Comparison of ENCODE assay signal across 29 cellular contexts in genomic region chr22:38138961-38139360, GRCh38. TPM values are rescaled to one million over a fixed set of nuclear protein-coding genes. Genes with fewer than 3 reads are reported as not detected.
"Had no signal": no experiment of that assay in that cellular context is flagged by ENCODE, and none has a peak within 500 bp of the region (broad histone marks: within the 10 kb centered on the region; RNA-seq: fewer than 3 reads in every experiment).

No MANE protein-coding gene starts in this region.

- H3K4me3 ChIP-seq: adrenal gland, body of pancreas, gastroesophageal sphincter, hepatocyte, left lung, lung, mucosa of descending colon, pancreas, prostate gland, spleen, thoracic aorta, vagina had no signal

- H3K4me3 Mint-ChIP-seq: activated CD4-positive, alpha-beta T cell treated with anti-CD3 and anti-CD28 coated beads, Interleukin-2, amount 10 ng/mL, durations not matched to agents 7 days and 5 days; activated CD8-positive, alpha-beta memory T cell treated with anti-CD3 and anti-CD28 coated beads, Interleukin-2, amount 10 ng/mL, durations not matched to agents 7 days and 5 days; activated CD8-positive, alpha-beta T cell treated with anti-CD3 and anti-CD28 coated beads, Interleukin-2, amount 10 ng/mL, durations not matched to agents 7 days and 5 days; activated naive CD8-positive, alpha-beta T cell treated with anti-CD3 and anti-CD28 coated beads for 36 hours; activated T-cell treated with anti-CD3 and anti-CD28 coated beads, Interleukin-2, amount 50 U/mL, for 72 hours; natural killer cell treated with Interleukin-12 subunit alpha and Interleukin-12 subunit beta and Interleukin-15 and Interleukin-18, amount 100 ng/mL, for 72 hours had no signal

- H3K4me1 ChIP-seq: adrenal gland, body of pancreas, gastroesophageal sphincter, left lung, pancreas, prostate gland, vagina had no signal

- H3K36me3 ChIP-seq: adrenal gland, pancreas, thoracic aorta, vagina had no signal

- H3K27me3 Mint-ChIP-seq: activated CD4-positive, alpha-beta T cell treated with anti-CD3 and anti-CD28 coated beads, Interleukin-2, amount 10 ng/mL, durations not matched to agents 7 days and 5 days; activated CD8-positive, alpha-beta memory T cell treated with anti-CD3 and anti-CD28 coated beads, Interleukin-2, amount 10 ng/mL, durations not matched to agents 7 days and 5 days; activated naive CD8-positive, alpha-beta T cell treated with anti-CD3 and anti-CD28 coated beads for 36 hours; natural killer cell treated with Interleukin-12 subunit alpha and Interleukin-12 subunit beta and Interleukin-15 and Interleukin-18, amount 100 ng/mL, for 72 hours had no signal

- H3K36me3 Mint-ChIP-seq: natural killer cell treated with Interleukin-12 subunit alpha and Interleukin-12 subunit beta and Interleukin-15 and Interleukin-18, amount 100 ng/mL, for 72 hours had no signal

- H3K4me2 ChIP-seq: hepatocyte had no signal

- ATAC-seq: activated CD8-positive, alpha-beta memory T cell treated with anti-CD3 and anti-CD28 coated beads, Interleukin-2, amount 10 ng/mL, durations not matched to agents 7 days and 5 days; activated CD8-positive, alpha-beta T cell treated with anti-CD3 and anti-CD28 coated beads, Interleukin-2, amount 10 ng/mL, durations not matched to agents 7 days and 5 days; activated T-cell treated with anti-CD3 and anti-CD28 coated beads, Interleukin-2, amount 50 U/mL, for 72 hours; body of pancreas; gastroesophageal sphincter; left lung; mucosa of descending colon; pancreas; stimulated activated naive CD8-positive, alpha-beta T cell treated with anti-CD3 and anti-CD28 coated beads, Interleukin-15, Interleukin-2, amounts not matched to agents 100 U/mL and 50 U/mL, for 24 hours had no signal

- H3K27ac Mint-ChIP-seq: activated CD4-positive, alpha-beta T cell treated with anti-CD3 and anti-CD28 coated beads, Interleukin-2, amount 10 ng/mL, durations not matched to agents 7 days and 5 days; activated CD8-positive, alpha-beta memory T cell treated with anti-CD3 and anti-CD28 coated beads, Interleukin-2, amount 10 ng/mL, durations not matched to agents 7 days and 5 days; activated CD8-positive, alpha-beta T cell treated with anti-CD3 and anti-CD28 coated beads, Interleukin-2, amount 10 ng/mL, durations not matched to agents 7 days and 5 days; activated naive CD8-positive, alpha-beta T cell treated with anti-CD3 and anti-CD28 coated beads for 36 hours; activated T-cell treated with anti-CD3 and anti-CD28 coated beads, Interleukin-2, amount 50 U/mL, for 72 hours had no signal

- H3K27ac ChIP-seq: adrenal gland, body of pancreas, gastroesophageal sphincter, hepatocyte, left lung, pancreas, prostate gland, spleen, thoracic aorta, vagina had no signal

- H3K27me3 ChIP-seq: adrenal gland, body of pancreas, gastroesophageal sphincter, hepatocyte, left lung, pancreas, spleen, vagina had no signal

- H3K9me3 Mint-ChIP-seq: activated CD4-positive, alpha-beta T cell treated with anti-CD3 and anti-CD28 coated beads, Interleukin-2, amount 10 ng/mL, durations not matched to agents 7 days and 5 days; activated naive CD8-positive, alpha-beta T cell treated with anti-CD3 and anti-CD28 coated beads for 36 hours; activated T-cell treated with anti-CD3 and anti-CD28 coated beads, Interleukin-2, amount 50 U/mL, for 72 hours had no signal

- H2AFZ ChIP-seq: hepatocyte had no signal

- H3K9me3 ChIP-seq: adrenal gland, body of pancreas, gastroesophageal sphincter, left lung, mucosa of descending colon, pancreas, prostate gland, spleen, thoracic aorta, vagina had no signal

- DNase-seq: activated CD4-positive, alpha-beta T cell treated with anti-CD3 and anti-CD28 coated beads for 1 hour; activated CD4-positive, alpha-beta T cell treated with anti-CD3 and anti-CD28 coated beads, Interleukin-2, amount 10 ng/mL, durations not matched to agents 7 days and 5 days; activated CD8-positive, alpha-beta memory T cell treated with anti-CD3 and anti-CD28 coated beads, Interleukin-2, amount 10 ng/mL, durations not matched to agents 7 days and 5 days; activated CD8-positive, alpha-beta T cell treated with anti-CD3 and anti-CD28 coated beads, Interleukin-2, amount 10 ng/mL, durations not matched to agents 7 days and 5 days; activated naive CD4-positive, alpha-beta T cell treated with Interleukin-2 at 50 U/mL for 16 hours; activated naive CD8-positive, alpha-beta T cell treated with anti-CD3 and anti-CD28 coated beads for 36 hours; activated T-cell treated with anti-CD3 and anti-CD28 coated beads, Interleukin-2, amount 50 U/mL, for 72 hours; adrenal gland; body of pancreas; kidney glomerular epithelial cell; left lung; mesendoderm; pancreas; spleen; stimulated activated CD4-positive, alpha-beta T cell treated with anti-CD3 and anti-CD28 coated beads, Interleukin-4, amount 100 ng/mL, for 1 hour; stimulated activated naive CD8-positive, alpha-beta T cell treated with anti-CD3 and anti-CD28 coated beads, Interleukin-15, Interleukin-2, amounts not matched to agents 100 U/mL and 50 U/mL, for 24 hours; T-helper 2 cell; trophoblast cell had no signal

RNA-seq across cellular contexts. Expression of gene BAIAP2L2, which starts 28.5 kb away (rescaled TPM):
- total RNA-seq: vagina had no signal

RNA-seq across cellular contexts. Expression of gene SLC16A8, which starts 55.0 kb away (rescaled TPM):
- total RNA-seq: activated CD4-positive, alpha-beta T cell treated with anti-CD3 and anti-CD28 coated beads, Interleukin-2, amount 10 ng/mL, durations not matched to agents 7 days and 5 days; activated CD8-positive, alpha-beta memory T cell treated with anti-CD3 and anti-CD28 coated beads, Interleukin-2, amount 10 ng/mL, durations not matched to agents 7 days and 5 days; activated CD8-positive, alpha-beta T cell treated with anti-CD3 and anti-CD28 coated beads, Interleukin-2, amount 10 ng/mL, durations not matched to agents 7 days and 5 days; activated naive CD8-positive, alpha-beta T cell treated with anti-CD3 and anti-CD28 coated beads for 36 hours; activated T-cell treated with anti-CD3 and anti-CD28 coated beads, Interleukin-2, amount 50 U/mL, for 72 hours; body of pancreas; endothelial cell of umbilical vein; fibroblast of villous mesenchyme; gastroesophageal sphincter; hepatocyte; mucosa of descending colon had no signal
- polyA plus RNA-seq: fibroblast of lung had no signal
